Comparison of ENCODE assay signal across 2 cellular contexts in genomic region chr15:99249270-99249817, GRCh38.
TF ChIP-seq lines count a peak whose summit lies in the region.

TTC23 (minus strand) TSS chr15:99249581; CDS start chr15:99228712, 20,869 bp downstream.

TF ChIP-seq in Ishikawa, 13 proteins besides CTCF, POLR2A, EP300 and RAD21 (continued from another document):
- TF ChIP-seq REST (IDR thresholded peaks at IDR 0.05; ENCODE audit: low read depth) (no peak), CREB1 (IDR thresholded peaks at IDR 0.05; ENCODE audit: low read depth) (peak; percentile 39; the same call in 1 of the 2 replicates), CEBPB (IDR thresholded peaks at IDR 0.05) (no peak), USF1 (IDR thresholded peaks at IDR 0.05) (no peak), MAX (IDR thresholded peaks at IDR 0.05) (peak; percentile 79), NFIC (IDR thresholded peaks at IDR 0.05) (no peak), YY1 (IDR thresholded peaks at IDR 0.05; ENCODE audit: low read depth) (no peak), FOXM1 (IDR thresholded peaks at IDR 0.05; ENCODE audit: borderline replicate concordance, low read depth) (no peak), TCF12 (IDR thresholded peaks at IDR 0.05; ENCODE audit: low read depth) (no peak)

TF ChIP-seq in GM12878, 131 proteins besides CTCF, POLR2A, EP300 and RAD21 (continued from another document):
- TF ChIP-seq E4F1 (IDR thresholded peaks at IDR 0.05; ENCODE audit: borderline replicate concordance, partially characterized antibody): peak; percentile 76
- TF ChIP-seq MTA3 (IDR thresholded peaks at IDR 0.05; ENCODE audit: borderline replicate concordance, low read length): no peak
- 0 out of 2 replicates have a peak, but pooled peaks have one; percentile 80 for TF ChIP-seq ASH2L (IDR thresholded peaks at IDR 0.05; ENCODE audit: borderline replicate concordance, low read depth)
- peak; percentile 31 to 57; a peak in 2 of 4 replicates for TF ChIP-seq IKZF2 (IDR thresholded peaks at IDR 0.05)
- peak; percentile 60; the same call in 1 of the 2 replicates for TF ChIP-seq RELB (IDR thresholded peaks at IDR 0.05; ENCODE audit: low read depth)
- TF ChIP-seq RBBP5 (conservative IDR thresholded peaks at IDR 0.05): 0 out of 2 replicates have a peak, but pooled peaks have one; percentile 57
